16 cellular contexts compared by ENCODE assay signal in the genomic region with DNA sequence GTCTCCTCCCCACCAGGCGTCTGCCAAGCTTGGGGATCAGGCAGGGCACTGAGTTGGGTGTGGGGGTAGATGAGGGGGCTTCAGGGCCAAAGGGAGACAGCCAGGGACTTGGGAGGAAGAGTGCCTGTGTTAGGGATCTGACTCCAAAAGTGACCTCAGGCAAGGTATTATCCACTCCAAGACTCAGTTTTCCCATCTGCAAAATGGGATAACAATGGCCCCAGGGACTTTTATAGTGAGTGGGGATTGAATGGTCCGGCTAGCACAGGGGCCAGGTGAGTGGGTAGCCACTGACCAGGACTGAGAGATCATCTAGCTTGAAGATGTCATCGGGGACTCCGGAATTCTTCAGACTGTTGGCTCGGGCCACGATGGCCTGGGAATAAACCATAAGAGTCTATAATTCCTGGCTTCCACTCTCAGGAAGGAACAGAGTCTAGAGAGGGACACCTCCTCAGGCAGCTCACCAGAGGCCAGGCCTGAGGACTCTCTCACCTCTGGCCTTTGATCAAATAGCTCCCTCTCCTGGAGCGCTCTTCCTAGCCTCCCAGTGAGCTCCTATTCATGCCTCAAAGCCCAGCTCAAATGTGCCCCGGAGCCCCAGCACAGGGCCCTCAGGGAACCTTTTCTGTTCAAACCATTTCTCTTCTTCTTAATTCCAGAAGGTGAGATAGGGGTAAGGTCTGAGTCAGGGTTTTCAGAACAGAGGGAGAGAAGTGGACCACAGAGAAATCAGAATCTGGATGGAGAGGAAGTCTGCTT. TPM values are rescaled to one million over a fixed set of nuclear protein-coding genes. Genes with fewer than 3 reads are reported as not detected.
DNase-seq lines count a peak whose midpoint lies in the region; ATAC-seq, FAIRE-seq and TF ChIP-seq lines count a peak whose summit lies in the region.
"Had no signal": no experiment of that assay in that cellular context is flagged by ENCODE, and none has a peak within 500 bp of the region (broad histone marks: within the 10 kb centered on the region; RNA-seq: fewer than 3 reads in every experiment).

No MANE protein-coding gene starts in this region.

- H3K36me3 ChIP-seq in GM23338 (ENCODE audit: insufficient read depth): peaks cover 12% of the 10 kb centered on the region

- peak overlapping the region; percentile 38 for H3K4me3 Mint-ChIP-seq in CD4-positive, alpha-beta T cell
- H3K4me3 Mint-ChIP-seq in GM23338: peak overlapping the region; percentile 16; the same call in 1 of the 3 replicates
- no peak overlapping the region for H3K4me3 Mint-ChIP-seq in WTC11
- H3K4me3 Mint-ChIP-seq in neural crest cell: peak overlapping the region; percentile 70
- no peak overlapping the region for H3K4me3 Mint-ChIP-seq in activated T-helper 17 cell treated with anti-CD3 and anti-CD28 coated beads, Interleukin-2, amount 50 U/mL, for 72 hours

- no peaks in the 10 kb centered on the region for H3K27me3 Mint-ChIP-seq in CD4-positive, alpha-beta T cell
- peaks cover 8% of the 10 kb centered on the region for H3K27me3 Mint-ChIP-seq in GM23338 (ENCODE audit: insufficient read depth, low read depth, poor library complexity)
- H3K27me3 Mint-ChIP-seq in WTC11 (ENCODE audit: low read depth): no peaks in the 10 kb centered on the region
- H3K27me3 Mint-ChIP-seq in neural crest cell (ENCODE audit: low read depth): no peaks in the 10 kb centered on the region
- no peaks in the 10 kb centered on the region for H3K27me3 Mint-ChIP-seq in activated T-helper 17 cell treated with anti-CD3 and anti-CD28 coated beads, Interleukin-2, amount 50 U/mL, for 72 hours
- H3K27me3 Mint-ChIP-seq: CD4-positive, CD25-positive, alpha-beta regulatory T cell had no signal

- TF ChIP-seq POLR2A in GM12892 (IDR thresholded peaks at IDR 0.05; ENCODE audit: low read depth, low read length): no peak

- no peaks in the 10 kb centered on the region for H3K27me3 ChIP-seq in CD4-positive, alpha-beta T cell (ENCODE audit: control insufficient read depth, insufficient read depth, low read length)
- no peaks in the 10 kb centered on the region for H3K27me3 ChIP-seq in GM23338 (ENCODE audit: insufficient read depth)
- H3K27me3 ChIP-seq: SJSA1 had no signal

- CTCF ChIA-PET in CD4-positive, alpha-beta T cell (lab: Charles Lee): no interaction called here
- CTCF ChIA-PET in WTC11 (lab: Charles Lee): interaction anchor here (0.9 to 1.4 kb wide), 7 partner anchors 8 to 114 kb away, joined by 3 to 8 read pairs (median 4); no protein-coding TSS in a partner anchor

- H2AFZ ChIP-seq in GM23338: no peak overlapping the region

- peaks cover 4% of the 10 kb centered on the region for H4K20me1 ChIP-seq in GM23338 (replicated peaks; ENCODE audit: insufficient read depth)

- H3K4me2 ChIP-seq in GM23338: no peak overlapping the region
- H3K4me2 ChIP-seq: KMS-11 had no signal

- H3K9me3 ChIP-seq in CD4-positive, alpha-beta T cell (ENCODE audit: control insufficient read depth, low read length): no peaks in the 10 kb centered on the region
- H3K9me3 ChIP-seq: SJSA1 had no signal

- FAIRE-seq in GM12892 (lab: Jason Lieb, UNC): no peak

- H3K4me1 ChIP-seq in GM23338 (ENCODE audit: insufficient read depth): peaks cover 15% of the 10 kb centered on the region

- no peak overlapping the region for H3K27ac Mint-ChIP-seq in CD4-positive, alpha-beta T cell
- H3K27ac Mint-ChIP-seq in GM23338 (no peak overlapping the region), WTC11 (peak overlapping the region; percentile 49; the same call in 1 of the 2 replicates), neural crest cell (ENCODE audit: unreplicated experiment) (no peak overlapping the region)
- no peak overlapping the region for H3K27ac Mint-ChIP-seq in activated T-helper 17 cell treated with anti-CD3 and anti-CD28 coated beads, Interleukin-2, amount 50 U/mL, for 72 hours

- peaks cover 27% of the 10 kb centered on the region for H3K79me2 ChIP-seq in GM23338 (replicated peaks; ENCODE audit: insufficient read depth)

- no peak for DNase-seq in CD4-positive, alpha-beta T cell
- DNase-seq in GM23338 (ENCODE audit: low spot score): no peak
- DNase-seq in WTC11 (ENCODE audit: low spot score): no peak
- DNase-seq in neural crest cell (ENCODE audit: low read depth, low spot score): no peak
- DNase-seq in NCI-H2081 (lab: John Stamatoyannopoulos, UW): no peak
- DNase-seq in GM12892 (ENCODE audit: insufficient read length): no peak
- DNase-seq: CD4-positive, CD25-positive, alpha-beta regulatory T cell; NCI-H1436; NCI-H2029 treated with DMSO at 0.1 percent for 48 hours; NCI-H510A; NCI-H774; RPMI8226 had no signal

- no peak overlapping the region for H3K27ac ChIP-seq in CD4-positive, alpha-beta T cell (ENCODE audit: low read depth, low read length)
- H3K27ac ChIP-seq in GM23338 (ENCODE audit: low read depth): no peak overlapping the region
- H3K27ac ChIP-seq: HL-60, KMS-11, SJSA1 had no signal

- intact Hi-C loops in CD4-positive, alpha-beta T cell (cut with DNase I, micrococcal nuclease): no loop called here

- ATAC-seq in CD4-positive, alpha-beta T cell (ENCODE audit: poor library complexity): no peak
- ATAC-seq in GM23338 (no peak), WTC11 (no peak)
- no peak for ATAC-seq in activated T-helper 17 cell treated with anti-CD3 and anti-CD28 coated beads, Interleukin-2, amount 50 U/mL, for 72 hours (replicated peaks)

- POLR2A ChIA-PET in CD4-positive, alpha-beta T cell (lab: Charles Lee): interaction anchor here (1.3 kb wide), 1 partner anchor 30 kb away, joined by 3 read pairs; a partner anchor contains a TSS
- POLR2A ChIA-PET in WTC11 (lab: Charles Lee): no interaction called here

- H3K9me2 ChIP-seq in GM23338 (ENCODE audit: insufficient read depth): no peaks in the 10 kb centered on the region

- peaks cover 13% of the 10 kb centered on the region for H3F3A ChIP-seq in GM23338 (replicated peaks; ENCODE audit: low read depth)

- no peaks in the 10 kb centered on the region for H3K9me3 Mint-ChIP-seq in CD4-positive, alpha-beta T cell
- H3K9me3 Mint-ChIP-seq in GM23338 (no peaks in the 10 kb centered on the region), WTC11 (no peaks in the 10 kb centered on the region), neural crest cell (no peaks in the 10 kb centered on the region)
- no peaks in the 10 kb centered on the region for H3K9me3 Mint-ChIP-seq in activated T-helper 17 cell treated with anti-CD3 and anti-CD28 coated beads, Interleukin-2, amount 50 U/mL, for 72 hours
- H3K9me3 Mint-ChIP-seq: CD4-positive, CD25-positive, alpha-beta regulatory T cell had no signal

- H3K4me3 ChIP-seq in GM23338: no peak overlapping the region
- H3K4me3 ChIP-seq: SJSA1 had no signal

- peaks cover 28% of the 10 kb centered on the region for H3K4me1 Mint-ChIP-seq in CD4-positive, alpha-beta T cell (ENCODE audit: low read depth)
- H3K4me1 Mint-ChIP-seq in GM23338: peaks cover 21% of the 10 kb centered on the region
- peaks cover 24% of the 10 kb centered on the region for H3K4me1 Mint-ChIP-seq in WTC11
- H3K4me1 Mint-ChIP-seq in neural crest cell: peaks cover 13% of the 10 kb centered on the region
- H3K4me1 Mint-ChIP-seq in activated T-helper 17 cell treated with anti-CD3 and anti-CD28 coated beads, Interleukin-2, amount 50 U/mL, for 72 hours: peaks cover 8% of the 10 kb centered on the region

- TF ChIP-seq CTCF in CD4-positive, alpha-beta T cell (IDR thresholded peaks at IDR 0.05): no peak
- TF ChIP-seq CTCF in GM23338 (conservative IDR thresholded peaks at IDR 0.05; ENCODE audit: low read depth in 2 of 2) (peak in 1 of 2 experiments; percentile 22; a peak in 2 of 4 replicates), WTC11 (IDR thresholded peaks at IDR 0.05) (no peak), neural crest cell (conservative IDR thresholded peaks at IDR 0.05) (no peak)

- peaks cover 53% of the 10 kb centered on the region for H3K36me3 Mint-ChIP-seq in CD4-positive, alpha-beta T cell (ENCODE audit: low read depth)
- H3K36me3 Mint-ChIP-seq in GM23338 (ENCODE audit: low read depth) (peaks cover 58% of the 10 kb centered on the region), WTC11 (peaks cover 52% of the 10 kb centered on the region), neural crest cell (ENCODE audit: low read depth) (peaks cover 2% of the 10 kb centered on the region)
- H3K36me3 Mint-ChIP-seq in activated T-helper 17 cell treated with anti-CD3 and anti-CD28 coated beads, Interleukin-2, amount 50 U/mL, for 72 hours (ENCODE audit: low read depth): peaks cover 76% of the 10 kb centered on the region

TF ChIP-seq in GM23338, 12 proteins besides CTCF, POLR2A, EP300 and RAD21 (continues in another document):
- no peak for TF ChIP-seq STAT1 (IDR thresholded peaks at IDR 0.05; ENCODE audit: unreplicated experiment)

TF ChIP-seq in WTC11, 78 proteins besides CTCF, POLR2A, EP300 and RAD21 (continues in another document):
- no peak for TF ChIP-seq NFE2L1 (CRISPR knock-in tag; IDR thresholded peaks at IDR 0.05)

RNA-seq across cellular contexts. Expression of a gene that starts 3.5 kb away (rescaled TPM):
- total RNA-seq in CD4-positive, alpha-beta T cell: 100 to 1,000 TPM; 179 to 190 TPM
- total RNA-seq in GM23338 (2014; rRNA removed; shearing (Covaris generic)): 262 and 373 TPM in 2 replicates
- polyA plus RNA-seq in GM23338 (2016; fragmentation: Nextera tagmentation; extraction: Ambion mirVana): 173 and 175 TPM in 2 replicates
- 298 to 313 TPM (median 309 TPM) in 3 replicates for total RNA-seq in WTC11 (2021)
- total RNA-seq in neural crest cell: 181 and 183 TPM in 2 replicates
- 76.8 TPM for polyA plus RNA-seq in GM12892 (2012; ENCODE audit: missing spikeins)
- total RNA-seq in activated T-helper 17 cell treated with anti-CD3 and anti-CD28 coated beads, Interleukin-2, amount 50 U/mL, for 72 hours: 100 to 1,000 TPM; 247 to 307 TPM

RNA-seq across cellular contexts. Expression of a gene that starts 5.4 kb away (rescaled TPM):
- 10 to 100 TPM; 10.7 to 14.3 TPM for total RNA-seq in CD4-positive, alpha-beta T cell
- 24.9 and 26.5 TPM in 2 replicates for total RNA-seq in GM23338 (2014; rRNA removed; shearing (Covaris generic))
- polyA plus RNA-seq in GM23338 (2016; fragmentation: Nextera tagmentation; extraction: Ambion mirVana): 4.9 and 8.2 TPM in 2 replicates
- 15.7 to 18.8 TPM (median 17.9 TPM) in 3 replicates for total RNA-seq in WTC11 (2021)
- 8.8 and 12.2 TPM in 2 replicates for total RNA-seq in neural crest cell
- 3.1 TPM for polyA plus RNA-seq in GM12892 (2012; ENCODE audit: missing spikeins)
- total RNA-seq in activated T-helper 17 cell treated with anti-CD3 and anti-CD28 coated beads, Interleukin-2, amount 50 U/mL, for 72 hours: 10 to 100 TPM in 1 of 2 donors, 1 to 10 TPM in 1; 5.0 to 15.2 TPM

RNA-seq across cellular contexts. Expression of a gene that starts 29.6 kb away (rescaled TPM):
- total RNA-seq in CD4-positive, alpha-beta T cell: 10 to 100 TPM; 10.8 to 11.6 TPM
- total RNA-seq in GM23338 (2014; rRNA removed; shearing (Covaris generic)): 118 and 129 TPM in 2 replicates
- polyA plus RNA-seq in GM23338 (2016; fragmentation: Nextera tagmentation; extraction: Ambion mirVana): 5.9 TPM in 2 replicates
- total RNA-seq in WTC11 (2021) (76.0 to 87.8 TPM (median 78.6 TPM) in 3 replicates), neural crest cell (93.3 and 99.3 TPM in 2 replicates)
- polyA plus RNA-seq in GM12892 (2012; ENCODE audit: missing spikeins): 1.7 TPM
- total RNA-seq in activated T-helper 17 cell treated with anti-CD3 and anti-CD28 coated beads, Interleukin-2, amount 50 U/mL, for 72 hours: 10 to 100 TPM; 19.5 to 22.3 TPM

RNA-seq across cellular contexts. Expression of a gene that starts 59.7 kb away (rescaled TPM):
- total RNA-seq in CD4-positive, alpha-beta T cell: 10 to 100 TPM; 21.5 to 24.8 TPM
- 60.2 and 76.7 TPM in 2 replicates for total RNA-seq in GM23338 (2014; rRNA removed; shearing (Covaris generic))
- polyA plus RNA-seq in GM23338 (2016; fragmentation: Nextera tagmentation; extraction: Ambion mirVana): 21.7 and 24.9 TPM in 2 replicates
- total RNA-seq in WTC11 (2021) (54.9 to 56.1 TPM (median 56.0 TPM) in 3 replicates), neural crest cell (98.5 and 107 TPM in 2 replicates)
- polyA plus RNA-seq in GM12892 (2012; ENCODE audit: missing spikeins): 23.8 TPM
- total RNA-seq in activated T-helper 17 cell treated with anti-CD3 and anti-CD28 coated beads, Interleukin-2, amount 50 U/mL, for 72 hours: 10 to 100 TPM; 69.7 to 81.6 TPM

Comparison
In these comparisons a context has a peak if more than half of its experiments do, and no peak if none do; other contexts are left out.
1. H3K4me3 Mint-ChIP-seq: peak in CD4-positive, alpha-beta T cell (single experiment), GM23338 (single experiment) and neural crest cell (single experiment); none in WTC11 (single experiment) and activated T-helper 17 cell treated with anti-CD3 and anti-CD28 coated beads, Interleukin-2, amount 50 U/mL, for 72 hours (single experiment).